ENCODE assay signal across 8 cellular contexts in the genomic region with DNA sequence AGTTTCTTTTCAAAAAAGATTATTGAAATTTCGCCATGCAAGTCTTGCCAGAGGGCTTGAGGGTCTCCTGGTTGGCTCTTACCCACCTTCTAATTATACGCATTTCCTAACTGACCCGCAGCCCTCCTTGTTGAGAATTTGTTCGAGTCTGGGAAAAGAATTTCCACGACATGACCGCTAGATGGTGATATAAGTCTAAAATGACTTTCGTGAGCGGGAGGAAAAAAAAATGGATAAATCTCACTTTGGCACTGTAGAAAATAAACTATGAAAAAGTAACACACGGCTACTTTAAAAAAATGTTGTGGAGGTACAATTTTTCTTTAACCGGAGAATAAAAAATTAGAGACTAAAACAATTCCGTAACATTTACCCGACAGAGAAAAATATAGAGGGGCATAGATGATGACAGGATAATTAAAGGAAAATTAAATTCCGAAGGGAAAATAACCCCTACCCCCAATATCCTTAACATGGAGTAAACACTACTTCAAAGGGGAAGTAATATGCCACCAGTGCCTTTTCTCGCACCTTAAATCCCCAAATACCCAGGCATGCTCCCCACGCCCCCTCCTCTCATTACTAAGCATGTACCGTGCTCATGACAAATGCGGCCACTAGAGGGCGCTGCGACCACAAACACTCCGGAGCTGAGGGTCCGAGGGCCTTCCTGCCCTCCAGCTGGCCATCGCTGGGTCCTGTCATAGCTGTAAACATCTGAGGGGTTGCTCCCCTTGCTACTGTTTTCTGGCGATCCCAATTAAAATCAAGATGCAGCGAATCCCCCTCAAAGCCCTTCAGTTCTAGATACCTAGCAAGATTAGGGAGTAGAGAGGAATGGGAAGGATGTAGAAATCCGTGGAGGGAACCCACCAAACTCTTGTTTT.
DNase-seq lines count a peak whose midpoint lies in the region; ATAC-seq, FAIRE-seq and TF ChIP-seq lines count a peak whose summit lies in the region.

No MANE protein-coding gene starts in this region.

- H3K4me3 ChIP-seq in Loucy (ENCODE audit: low read length, poor library complexity, severe bottlenecking) (no peak overlapping the region), breast epithelium (peak overlapping the region in 2 of 3 donors; percentile 26 to 45)

- peak; percentile 99 for FAIRE-seq in islet of Langerhans (lab: Jason Lieb, UNC)

- POLR2A ChIA-PET in RWPE1 (lab: Yijun Ruan, JAX; ENCODE audit: low non-redundant PET): no interaction called here

- H3K79me2 ChIP-seq in Loucy (ENCODE audit: insufficient read depth, low read length): no peaks in the 10 kb centered on the region

- no peaks in the 10 kb centered on the region for H3K9me3 ChIP-seq in Loucy (ENCODE audit: insufficient read depth, low read depth, low read length)
- no peaks in the 10 kb centered on the region for H3K9me3 ChIP-seq in breast epithelium

- peak; percentile 63 for DNase-seq in DMS114 treated with DMSO at 0.1 percent for 48 hours (lab: John Stamatoyannopoulos, UW; ENCODE audit: unreplicated experiment)
- DNase-seq in RWPE1 (ENCODE audit: low spot score): peak; percentile 70
- peak in 1 of 2 donors; percentile 57 for DNase-seq in breast epithelium (ENCODE audit: low spot score in 2 of 2)
- DNase-seq in stimulated activated CD4-positive, alpha-beta T cell treated with anti-CD3 and anti-CD28 coated beads, Interleukin-4, amount 100 ng/mL, for 1 hour: peak; percentile 23
- no peak for DNase-seq in central memory CD4-positive, alpha-beta T cell

- H3K27me3 ChIP-seq in Loucy (ENCODE audit: insufficient read depth, low read length, poor library complexity, severe bottlenecking): no peaks in the 10 kb centered on the region
- peaks cover 0 to 6% of the 10 kb centered on the region in 2 donors for H3K27me3 ChIP-seq in breast epithelium

- no peak overlapping the region for H3K4me2 ChIP-seq in Loucy (ENCODE audit: low read depth, low read length, poor library complexity, severe bottlenecking)

- no peak overlapping the region for H3K27ac ChIP-seq in RWPE1
- no peak overlapping the region for H3K27ac ChIP-seq in breast epithelium

- no peak overlapping the region for H2AFZ ChIP-seq in Loucy (ENCODE audit: low read length)

- peak; percentile 70 for ATAC-seq in GM21390 (IDR thresholded peaks at IDR 0.05; ENCODE audit: unreplicated experiment)

- no peak overlapping the region for H3K9ac ChIP-seq in Loucy (ENCODE audit: low read depth, low read length, poor library complexity, severe bottlenecking)

- TF ChIP-seq POLR2A in breast epithelium (IDR thresholded peaks at IDR 0.05): no peak

- H3F3A ChIP-seq in Loucy (ENCODE audit: low read depth): no peaks in the 10 kb centered on the region

- intact Hi-C loops in breast epithelium (cut with DNase I; ENCODE audit: low total_unique reads): no loop called here

- no peaks in the 10 kb centered on the region for H3K9me2 ChIP-seq in Loucy (replicated peaks; ENCODE audit: low read depth, low read length)

- H3K4me1 ChIP-seq in Loucy (ENCODE audit: insufficient read depth, low read length, poor library complexity, severe bottlenecking) (no peaks in the 10 kb centered on the region), breast epithelium (no peaks in the 10 kb centered on the region)

- H3K36me3 ChIP-seq in Loucy (ENCODE audit: insufficient read depth, low read length): no peaks in the 10 kb centered on the region
- no peaks in the 10 kb centered on the region for H3K36me3 ChIP-seq in breast epithelium

- peak; percentile 85; the same call in 1 of the 2 replicates for TF ChIP-seq CTCF in Loucy (conservative IDR thresholded peaks at IDR 0.05; ENCODE audit: low read length)
- peak; percentile 79 for TF ChIP-seq CTCF in RWPE1 (conservative IDR thresholded peaks at IDR 0.05; ENCODE audit: low read depth)
- peak; percentile 61 to 69 (median 69) for TF ChIP-seq CTCF in breast epithelium (IDR thresholded peaks at IDR 0.05)

- H4K20me1 ChIP-seq in Loucy (ENCODE audit: insufficient read depth, low read length, poor library complexity, severe bottlenecking): no peaks in the 10 kb centered on the region

- CTCF ChIA-PET in RWPE1 (lab: Yijun Ruan, JAX): interaction anchor here (0.5 to 1.6 kb wide), 19 partner anchors 11 to 1601 kb away, joined by 3 to 12 read pairs (median 4); no protein-coding TSS in a partner anchor
